In the genomic region with DNA sequence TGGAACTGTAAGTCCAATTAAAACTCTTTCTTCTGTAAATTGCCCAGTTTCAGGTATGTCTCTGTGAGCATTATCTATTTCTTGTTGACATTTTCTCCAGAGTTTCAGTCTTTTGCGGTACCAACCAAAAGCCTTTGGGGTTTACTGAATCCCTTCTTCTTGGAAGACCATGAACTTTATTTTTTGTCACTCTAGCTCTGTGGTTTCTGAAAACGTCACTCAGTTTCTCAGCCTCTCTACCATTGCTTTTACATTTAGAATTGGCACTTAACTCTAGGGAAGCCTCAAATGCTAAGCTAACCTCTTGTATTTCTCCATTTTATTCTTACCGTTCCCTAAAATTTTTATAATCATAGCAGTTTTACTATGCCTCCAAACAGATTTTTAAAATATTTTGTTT, we compare ENCODE assay signal across 16 cellular contexts.
A peak's percentile ranks its signal among the peaks of the same experiment; 100 is the strongest.
DNase-seq lines count a peak whose midpoint lies in the region; ATAC-seq and TF ChIP-seq lines count a peak whose summit lies in the region.
"Had no signal": no experiment of that assay in that cellular context is flagged by ENCODE, and none has a peak within 500 bp of the region (broad histone marks: within the 10 kb centered on the region; RNA-seq: fewer than 3 reads in every experiment).

No MANE protein-coding gene starts in this region.

- intact Hi-C loops in activated CD8-positive, alpha-beta T cell treated with anti-CD3 and anti-CD28 coated beads for 36 hours (cut with micrococcal nuclease) = no loop called here
- intact Hi-C loops in prostate gland (cut with DNase I) = no loop called here

- POLR2A ChIA-PET in activated CD8-positive, alpha-beta T cell treated with anti-CD3 and anti-CD28 coated beads for 36 hours (lab: Charles Lee) = no interaction called here
- POLR2A ChIA-PET in activated naive CD8-positive, alpha-beta T cell treated with anti-CD3 and anti-CD28 coated beads, Interleukin-2, amount 10 ng/mL, durations not matched to agents 7 days and 5 days (lab: Charles Lee) = no interaction called here

- no peak for DNase-seq in activated naive CD4-positive, alpha-beta T cell treated with anti-CD3 and anti-CD28 coated beads, Interleukin-2, amount 50 U/mL, for 72 hours (ENCODE audit: low spot score in 2 of 2)
- no peak for DNase-seq in activated CD8-positive, alpha-beta T cell treated with anti-CD3 and anti-CD28 coated beads for 36 hours
- DNase-seq in activated naive CD8-positive, alpha-beta T cell treated with anti-CD3 and anti-CD28 coated beads, Interleukin-2, amount 10 ng/mL, durations not matched to agents 7 days and 5 days = no peak
- DNase-seq in prostate gland (ENCODE audit: low spot score) = no peak
- DNase-seq in natural killer cell treated with Interleukin-12 subunit alpha and Interleukin-12 subunit beta and Interleukin-15 and Interleukin-18, amount 100 ng/mL, for 72 hours (ENCODE audit: low spot score) = no peak
- DNase-seq: C1 segment of cervical spinal cord; Calu3; CD4-positive, alpha-beta T cell; DMS 273 treated with DMSO at 0.1 percent for 48 hours; HFFc6 had no signal

- H3K4me3 Mint-ChIP-seq in activated naive CD4-positive, alpha-beta T cell treated with anti-CD3 and anti-CD28 coated beads, Interleukin-2, amount 50 U/mL, for 24 hours = no peak overlapping the region
- H3K4me3 Mint-ChIP-seq in activated CD8-positive, alpha-beta T cell treated with anti-CD3 and anti-CD28 coated beads for 36 hours = no peak overlapping the region
- peak overlapping the region; percentile 27 for H3K4me3 Mint-ChIP-seq in activated naive CD8-positive, alpha-beta T cell treated with anti-CD3 and anti-CD28 coated beads, Interleukin-2, amount 10 ng/mL, durations not matched to agents 7 days and 5 days
- no peak overlapping the region for H3K4me3 Mint-ChIP-seq in natural killer cell treated with Interleukin-12 subunit alpha and Interleukin-12 subunit beta and Interleukin-15 and Interleukin-18, amount 100 ng/mL, for 72 hours
- H3K4me3 Mint-ChIP-seq: B cell; CD4-positive, alpha-beta T cell; HFFc6 had no signal

- no peaks in the 10 kb centered on the region for H3K36me3 ChIP-seq in prostate gland
- H3K36me3 ChIP-seq: HAP-1 had no signal

- TF ChIP-seq CTCF in activated CD8-positive, alpha-beta T cell treated with anti-CD3 and anti-CD28 coated beads for 36 hours (IDR thresholded peaks at IDR 0.05) = no peak
- no peak for TF ChIP-seq CTCF in prostate gland (IDR thresholded peaks at IDR 0.05)

- no peaks in the 10 kb centered on the region for H3K27me3 ChIP-seq in prostate gland (replicated peaks; ENCODE audit: insufficient read depth)

- H3K27ac Mint-ChIP-seq in activated naive CD4-positive, alpha-beta T cell treated with anti-CD3 and anti-CD28 coated beads, Interleukin-2, amount 50 U/mL, for 24 hours = peak overlapping the region; percentile 11
- H3K27ac Mint-ChIP-seq in activated naive CD4-positive, alpha-beta T cell treated with anti-CD3 and anti-CD28 coated beads, Interleukin-2, amount 50 U/mL, for 72 hours = no peak overlapping the region
- H3K27ac Mint-ChIP-seq in activated CD8-positive, alpha-beta T cell treated with anti-CD3 and anti-CD28 coated beads for 36 hours = peak overlapping the region; percentile 54
- H3K27ac Mint-ChIP-seq in activated naive CD8-positive, alpha-beta T cell treated with anti-CD3 and anti-CD28 coated beads, Interleukin-2, amount 10 ng/mL, durations not matched to agents 7 days and 5 days = no peak overlapping the region
- H3K27ac Mint-ChIP-seq in natural killer cell treated with Interleukin-12 subunit alpha and Interleukin-12 subunit beta and Interleukin-15 and Interleukin-18, amount 100 ng/mL, for 72 hours = no peak overlapping the region
- H3K27ac Mint-ChIP-seq: B cell; CD4-positive, alpha-beta T cell; HFFc6 had no signal

- peaks cover 10% of the 10 kb centered on the region for H3K9me3 Mint-ChIP-seq in activated naive CD4-positive, alpha-beta T cell treated with anti-CD3 and anti-CD28 coated beads, Interleukin-2, amount 50 U/mL, for 24 hours
- H3K9me3 Mint-ChIP-seq in activated naive CD4-positive, alpha-beta T cell treated with anti-CD3 and anti-CD28 coated beads, Interleukin-2, amount 50 U/mL, for 72 hours = peaks cover 11 to 20% of the 10 kb centered on the region in 2 donors
- peaks cover 11% of the 10 kb centered on the region for H3K9me3 Mint-ChIP-seq in activated CD8-positive, alpha-beta T cell treated with anti-CD3 and anti-CD28 coated beads for 36 hours
- H3K9me3 Mint-ChIP-seq in activated naive CD8-positive, alpha-beta T cell treated with anti-CD3 and anti-CD28 coated beads, Interleukin-2, amount 10 ng/mL, durations not matched to agents 7 days and 5 days = peaks cover 4% of the 10 kb centered on the region
- peaks cover 4% of the 10 kb centered on the region for H3K9me3 Mint-ChIP-seq in natural killer cell treated with Interleukin-12 subunit alpha and Interleukin-12 subunit beta and Interleukin-15 and Interleukin-18, amount 100 ng/mL, for 72 hours

- CTCF ChIA-PET in activated CD8-positive, alpha-beta T cell treated with anti-CD3 and anti-CD28 coated beads for 36 hours (lab: Charles Lee) = interaction anchor here (0.7 kb wide), 1 partner anchor 278 kb away, joined by 3 read pairs; no protein-coding TSS in a partner anchor

- H3K4me1 ChIP-seq in prostate gland (replicated peaks) = no peaks in the 10 kb centered on the region

- TF ChIP-seq POLR2A in prostate gland (IDR thresholded peaks at IDR 0.05) = no peak

- peaks cover 11% of the 10 kb centered on the region for H3K4me1 Mint-ChIP-seq in activated naive CD4-positive, alpha-beta T cell treated with anti-CD3 and anti-CD28 coated beads, Interleukin-2, amount 50 U/mL, for 24 hours
- H3K4me1 Mint-ChIP-seq in activated CD8-positive, alpha-beta T cell treated with anti-CD3 and anti-CD28 coated beads for 36 hours (ENCODE audit: low read depth) = peaks cover 6% of the 10 kb centered on the region
- H3K4me1 Mint-ChIP-seq in activated naive CD8-positive, alpha-beta T cell treated with anti-CD3 and anti-CD28 coated beads, Interleukin-2, amount 10 ng/mL, durations not matched to agents 7 days and 5 days = peaks cover 3% of the 10 kb centered on the region
- H3K4me1 Mint-ChIP-seq in natural killer cell treated with Interleukin-12 subunit alpha and Interleukin-12 subunit beta and Interleukin-15 and Interleukin-18, amount 100 ng/mL, for 72 hours (ENCODE audit: low read depth in 2 of 2) = no peaks in the 10 kb centered on the region
- H3K4me1 Mint-ChIP-seq: B cell had no signal

- no peak overlapping the region for H3K27ac ChIP-seq in prostate gland

- ATAC-seq in activated naive CD4-positive, alpha-beta T cell treated with anti-CD3 and anti-CD28 coated beads, Interleukin-2, amount 50 U/mL, for 72 hours = no peak
- ATAC-seq in activated CD8-positive, alpha-beta T cell treated with anti-CD3 and anti-CD28 coated beads for 36 hours = peak; percentile 17
- no peak for ATAC-seq in activated naive CD8-positive, alpha-beta T cell treated with anti-CD3 and anti-CD28 coated beads, Interleukin-2, amount 10 ng/mL, durations not matched to agents 7 days and 5 days (ENCODE audit: low read depth)
- no peak for ATAC-seq in GM21526 (IDR thresholded peaks at IDR 0.05; ENCODE audit: low FRiP score, unreplicated experiment)
- ATAC-seq in natural killer cell treated with Interleukin-12 subunit alpha and Interleukin-12 subunit beta and Interleukin-15 and Interleukin-18, amount 100 ng/mL, for 72 hours = no peak
- ATAC-seq: GM12878, HepG2 had no signal

- H3K4me3 ChIP-seq in prostate gland = no peak overlapping the region
- H3K4me3 ChIP-seq: GM12878, HAP-1 had no signal

- peaks cover 4% of the 10 kb centered on the region for H3K36me3 Mint-ChIP-seq in activated naive CD4-positive, alpha-beta T cell treated with anti-CD3 and anti-CD28 coated beads, Interleukin-2, amount 50 U/mL, for 24 hours
- peaks cover 5 to 14% of the 10 kb centered on the region in 2 donors for H3K36me3 Mint-ChIP-seq in activated naive CD4-positive, alpha-beta T cell treated with anti-CD3 and anti-CD28 coated beads, Interleukin-2, amount 50 U/mL, for 72 hours
- peaks cover 7% of the 10 kb centered on the region for H3K36me3 Mint-ChIP-seq in activated CD8-positive, alpha-beta T cell treated with anti-CD3 and anti-CD28 coated beads for 36 hours (ENCODE audit: low read depth)
- H3K36me3 Mint-ChIP-seq in activated naive CD8-positive, alpha-beta T cell treated with anti-CD3 and anti-CD28 coated beads, Interleukin-2, amount 10 ng/mL, durations not matched to agents 7 days and 5 days = peaks cover 2% of the 10 kb centered on the region
- peaks cover 9% of the 10 kb centered on the region for H3K36me3 Mint-ChIP-seq in natural killer cell treated with Interleukin-12 subunit alpha and Interleukin-12 subunit beta and Interleukin-15 and Interleukin-18, amount 100 ng/mL, for 72 hours

- H3K27me3 Mint-ChIP-seq in activated naive CD4-positive, alpha-beta T cell treated with anti-CD3 and anti-CD28 coated beads, Interleukin-2, amount 50 U/mL, for 24 hours = no peaks in the 10 kb centered on the region
- no peaks in the 10 kb centered on the region for H3K27me3 Mint-ChIP-seq in activated CD8-positive, alpha-beta T cell treated with anti-CD3 and anti-CD28 coated beads for 36 hours
- no peaks in the 10 kb centered on the region for H3K27me3 Mint-ChIP-seq in activated naive CD8-positive, alpha-beta T cell treated with anti-CD3 and anti-CD28 coated beads, Interleukin-2, amount 10 ng/mL, durations not matched to agents 7 days and 5 days
- peaks cover 14 to 23% of the 10 kb centered on the region in 2 donors for H3K27me3 Mint-ChIP-seq in natural killer cell treated with Interleukin-12 subunit alpha and Interleukin-12 subunit beta and Interleukin-15 and Interleukin-18, amount 100 ng/mL, for 72 hours
- H3K27me3 Mint-ChIP-seq: CD4-positive, alpha-beta T cell had no signal

- 88% methylated on average over 3 of the region's 3 CpGs for WGBS in prostate gland

- no peaks in the 10 kb centered on the region for H3K9me3 ChIP-seq in prostate gland
- H3K9me3 ChIP-seq: HAP-1 had no signal

Comparison
In these comparisons a context has a peak if more than half of its experiments do, and no peak if none do; other contexts are left out.
1. H3K27ac Mint-ChIP-seq: peak in activated naive CD4-positive, alpha-beta T cell treated with anti-CD3 and anti-CD28 coated beads, Interleukin-2, amount 50 U/mL, for 24 hours (single experiment) and activated CD8-positive, alpha-beta T cell treated with anti-CD3 and anti-CD28 coated beads for 36 hours (single experiment); none in activated naive CD4-positive, alpha-beta T cell treated with anti-CD3 and anti-CD28 coated beads, Interleukin-2, amount 50 U/mL, for 72 hours (0 of 2), activated naive CD8-positive, alpha-beta T cell treated with anti-CD3 and anti-CD28 coated beads, Interleukin-2, amount 10 ng/mL, durations not matched to agents 7 days and 5 days (single experiment) and natural killer cell treated with Interleukin-12 subunit alpha and Interleukin-12 subunit beta and Interleukin-15 and Interleukin-18, amount 100 ng/mL, for 72 hours (0 of 2).